ENCODE assay signal across 22 cellular contexts in the genomic region with DNA sequence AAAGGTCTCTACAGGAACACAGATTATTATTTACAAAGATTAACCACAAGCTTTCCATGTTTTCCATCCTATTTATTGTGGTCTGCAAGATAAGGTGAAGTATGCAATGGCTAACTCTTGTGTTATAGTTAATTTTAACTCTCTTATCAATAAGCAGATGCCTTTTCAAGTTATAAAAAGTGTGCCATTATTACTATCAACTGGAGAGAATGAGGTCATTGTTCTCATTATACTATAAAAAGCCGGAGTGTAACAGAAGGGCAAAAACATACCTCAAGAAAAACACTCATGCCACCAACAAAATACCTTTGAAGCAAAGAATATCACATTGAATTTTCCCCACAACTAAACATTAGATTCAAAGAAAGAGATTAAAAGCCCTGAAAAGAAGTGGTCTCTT. TPM values are rescaled to one million over a fixed set of nuclear protein-coding genes. Genes with fewer than 3 reads are reported as not detected.
"Had no signal": no experiment of that assay in that cellular context is flagged by ENCODE, and none has a peak within 500 bp of the region (broad histone marks: within the 10 kb centered on the region; RNA-seq: fewer than 3 reads in every experiment).

No MANE protein-coding gene starts in this region.

- H3K4me1 ChIP-seq: colonic mucosa, lower lobe of right lung, parathyroid adenoma had no signal

- H3K36me3 ChIP-seq: colonic mucosa, esophagus squamous epithelium, left lung, lower lobe of right lung, neutrophil, sigmoid colon, thoracic aorta, tibial nerve, upper lobe of left lung had no signal

- H3K27ac ChIP-seq: colonic mucosa, esophagus squamous epithelium, left lung, lower lobe of right lung, neutrophil, parathyroid adenoma, sigmoid colon, thoracic aorta, tibial nerve, upper lobe of left lung had no signal

- H3K27me3 ChIP-seq: colonic mucosa, esophagus squamous epithelium, left lung, neutrophil, sigmoid colon, tibial nerve, upper lobe of left lung had no signal

- H3K9me3 ChIP-seq: colonic mucosa, esophagus squamous epithelium, left lung, lower lobe of right lung, mucosa of descending colon, neutrophil, sigmoid colon, thoracic aorta, tibial nerve, upper lobe of left lung had no signal

- ATAC-seq: left lung; lower lobe of right lung; mucosa of descending colon; natural killer cell treated with Interleukin-12 subunit alpha and Interleukin-12 subunit beta and Interleukin-15 and Interleukin-18, amount 100 ng/mL, for 72 hours; stimulated activated naive B cell treated with anti-CD40 and anti-IgM and Interleukin-4, amounts not matched to agents 10 μg/mL and 1 μg/mL and 100 μg/mL, for 72 hours had no signal

- DNase-seq: colonic mucosa; effector CD8-positive, alpha-beta T cell; erythroblast; esophagus squamous epithelium; foreskin melanocyte; glutamatergic neuron; kidney; left lung; lower lobe of right lung; mucosa of descending colon; naive B cell; sigmoid colon; stimulated activated CD4-positive, alpha-beta T cell treated with anti-CD3 and anti-CD28 coated beads, Interleukin-15, amount 100 ng/mL, for 24 hours; stimulated activated CD4-positive, alpha-beta T cell treated with anti-CD3 and anti-CD28 coated beads, Interleukin-2, amount 100 ng/mL, for 48 hours; stimulated activated naive B cell treated with anti-CD40 and anti-IgM and Interleukin-4, amounts not matched to agents 10 μg/mL and 1 μg/mL and 100 μg/mL, for 72 hours; upper lobe of left lung had no signal

- H3K9ac ChIP-seq: parathyroid adenoma had no signal

- H3K4me3 ChIP-seq: colonic mucosa, esophagus squamous epithelium, left lung, lower lobe of right lung, mucosa of descending colon, sigmoid colon, thoracic aorta, tibial nerve, upper lobe of left lung had no signal

- FAIRE-seq: kidney, urothelium cell line had no signal

- H3K79me2 ChIP-seq: parathyroid adenoma had no signal

- H2AFZ ChIP-seq: parathyroid adenoma had no signal

RNA-seq across cellular contexts. Expression of gene SORBS2, which starts 52.0 kb away (rescaled TPM):
- total RNA-seq: natural killer cell treated with Interleukin-12 subunit alpha and Interleukin-12 subunit beta and Interleukin-15 and Interleukin-18, amount 100 ng/mL, for 72 hours had no signal
